1 cellular context compared by ENCODE assay signal in genomic region chr1:179816196-179816960, GRCh38.
TF ChIP-seq lines count a peak whose summit lies in the region.

No MANE protein-coding gene starts in this region.

TF ChIP-seq in GM23338, 12 proteins besides CTCF, POLR2A, EP300 and RAD21 (continued from another document):
- TF ChIP-seq ZNF462 (CRISPR knock-in tag; IDR thresholded peaks at IDR 0.05) (no peak), POLR2AphosphoS5 (IDR thresholded peaks at IDR 0.05; ENCODE audit: low read depth) (no peak), STAT1 (IDR thresholded peaks at IDR 0.05; ENCODE audit: unreplicated experiment) (no peak), CREB1 (CRISPR knock-in tag; IDR thresholded peaks at IDR 0.05; ENCODE audit: low read depth) (no peak)
